Comparison of ENCODE assay signal across 15 cellular contexts in the genomic region with DNA sequence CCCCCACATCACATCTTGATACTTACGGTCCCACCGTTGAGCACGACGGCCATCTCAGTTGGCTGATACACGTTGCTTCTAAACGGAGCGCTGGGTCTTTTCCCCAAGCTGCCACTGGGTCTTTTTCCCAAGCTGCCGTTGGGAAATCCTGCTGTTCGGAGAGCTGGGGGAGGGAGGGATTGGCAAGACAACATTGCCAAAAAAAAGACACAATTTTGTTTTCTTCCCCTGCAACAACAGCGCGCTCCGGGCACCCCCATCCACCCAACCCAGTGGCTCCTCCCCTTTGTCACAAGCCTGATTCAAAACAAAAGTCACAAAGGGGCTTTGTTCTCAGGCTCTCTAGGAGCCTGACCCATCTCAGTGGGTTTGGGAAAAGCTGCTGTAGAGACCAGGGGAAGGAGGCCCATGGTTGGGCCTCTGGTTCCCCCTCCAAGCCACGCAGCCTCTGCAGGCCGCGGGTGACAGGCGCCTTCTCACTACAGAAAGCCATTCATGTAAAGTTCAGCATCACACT. TPM values are rescaled to one million over a fixed set of nuclear protein-coding genes. Genes with fewer than 3 reads are reported as not detected.
A peak's percentile ranks its signal among the peaks of the same experiment; 100 is the strongest.
DNase-seq lines count a peak whose midpoint lies in the region; ATAC-seq and TF ChIP-seq lines count a peak whose summit lies in the region.
"Had no signal": no experiment of that assay in that cellular context is flagged by ENCODE, and none has a peak within 500 bp of the region (broad histone marks: within the 10 kb centered on the region; RNA-seq: fewer than 3 reads in every experiment).

No MANE protein-coding gene starts in this region.

- H3K4me2 ChIP-seq in neural cell (ENCODE audit: low read length) (peak overlapping the region; percentile 6), MM.1S (ENCODE audit: low read depth, low read length) (no peak overlapping the region)

- no peak for TF ChIP-seq EP300 in neural cell (conservative IDR thresholded peaks at IDR 0.05; ENCODE audit: poor library complexity, severe bottlenecking)

- BruUV-seq in MCF 10A (replicated peaks; lab: Mats Ljungman, UMichigan) = no TSS peak

- H3F3A ChIP-seq in neural cell (ENCODE audit: insufficient read depth, low read length, poor library complexity, severe bottlenecking) = peaks cover 3% of the 10 kb centered on the region
- no peaks in the 10 kb centered on the region for H3F3A ChIP-seq in MM.1S (ENCODE audit: insufficient read depth, low read length)

- POLR2A ChIA-PET in MCF 10A (lab: Yijun Ruan, JAX) = interaction anchor here (1.2 kb wide), 1 partner anchor 21 kb away, joined by 3 read pairs; no protein-coding TSS in a partner anchor

- H3K9ac ChIP-seq in neural cell (ENCODE audit: low read length) (peak overlapping the region; percentile 56), MM.1S (ENCODE audit: low read length) (no peak overlapping the region)

- TF ChIP-seq RAD21 in neural cell (conservative IDR thresholded peaks at IDR 0.05) = no peak

- no peak for TF ChIP-seq CTCF in breast epithelium (IDR thresholded peaks at IDR 0.05)
- TF ChIP-seq CTCF in MCF 10A (IDR thresholded peaks at IDR 0.05; ENCODE audit: unreplicated experiment) = no peak
- TF ChIP-seq CTCF in neural cell (IDR thresholded peaks at IDR 0.05; ENCODE audit: poor library complexity, severe bottlenecking) = no peak
- no peak for TF ChIP-seq CTCF in MM.1S (IDR thresholded peaks at IDR 0.05; ENCODE audit: low read length)

- intact Hi-C loops in breast epithelium (cut with DNase I; ENCODE audit: low total_unique reads) (no loop called here), MCF 10A (cut with micrococcal nuclease) (no loop called here), left ventricle myocardium superior (cut with micrococcal nuclease) (loop anchor here (10.0 kb wide), 1 partner anchor 47 kb away; no protein-coding TSS in a partner anchor)

- no peaks in the 10 kb centered on the region for H3K27me3 ChIP-seq in breast epithelium
- H3K27me3 ChIP-seq in neural cell (ENCODE audit: insufficient read depth, low read depth, low read length) = no peaks in the 10 kb centered on the region
- H3K27me3 ChIP-seq in MM.1S (replicated peaks; ENCODE audit: insufficient read depth, low read length) = no peaks in the 10 kb centered on the region
- H3K27me3 ChIP-seq: SJCRH30 had no signal

- H3K9me3 Mint-ChIP-seq in MCF 10A (ENCODE audit: unreplicated experiment) = no peaks in the 10 kb centered on the region
- H3K9me3 Mint-ChIP-seq: activated naive CD8-positive, alpha-beta T cell treated with anti-CD3 and anti-CD28 coated beads, Interleukin-2, amount 50 U/mL, for 24 hours had no signal

- H4K20me1 ChIP-seq in neural cell (ENCODE audit: insufficient read depth) (no peaks in the 10 kb centered on the region), MM.1S (ENCODE audit: insufficient read depth, low read length) (no peaks in the 10 kb centered on the region)

- no peaks in the 10 kb centered on the region for H3K36me3 ChIP-seq in breast epithelium
- no peaks in the 10 kb centered on the region for H3K36me3 ChIP-seq in neural cell (ENCODE audit: insufficient read depth, low read length)
- no peaks in the 10 kb centered on the region for H3K36me3 ChIP-seq in MM.1S (replicated peaks; ENCODE audit: insufficient read depth, low read length)
- H3K36me3 ChIP-seq: SJCRH30 had no signal

- no peak overlapping the region for H3K27ac Mint-ChIP-seq in MCF 10A (ENCODE audit: low read depth, unreplicated experiment)
- H3K27ac Mint-ChIP-seq: activated naive CD8-positive, alpha-beta T cell treated with anti-CD3 and anti-CD28 coated beads, Interleukin-2, amount 50 U/mL, for 24 hours had no signal

- H3K9me3 ChIP-seq in breast epithelium (no peaks in the 10 kb centered on the region), neural cell (ENCODE audit: low read length) (no peaks in the 10 kb centered on the region), MM.1S (replicated peaks; ENCODE audit: insufficient read depth, low read length) (no peaks in the 10 kb centered on the region)
- H3K9me3 ChIP-seq: SJCRH30 had no signal

- no peaks in the 10 kb centered on the region for H3K27me3 Mint-ChIP-seq in MCF 10A (ENCODE audit: insufficient read depth, unreplicated experiment)
- H3K27me3 Mint-ChIP-seq: activated naive CD8-positive, alpha-beta T cell treated with anti-CD3 and anti-CD28 coated beads, Interleukin-2, amount 50 U/mL, for 24 hours had no signal

- H3K36me3 Mint-ChIP-seq in MCF 10A (ENCODE audit: insufficient read depth, unreplicated experiment) = no peaks in the 10 kb centered on the region

- H3K27ac ChIP-seq in breast epithelium = peak overlapping the region; percentile 77 to 84
- peak overlapping the region; percentile 64 for H3K27ac ChIP-seq in neural cell (ENCODE audit: low read length)
- no peak overlapping the region for H3K27ac ChIP-seq in MM.1S (ENCODE audit: low read length)
- H3K27ac ChIP-seq: 22Rv1, SJCRH30, VCaP had no signal

- H3K4me3 Mint-ChIP-seq in MCF 10A (ENCODE audit: unreplicated experiment) = no peak overlapping the region
- H3K4me3 Mint-ChIP-seq: activated naive CD8-positive, alpha-beta T cell treated with anti-CD3 and anti-CD28 coated beads, Interleukin-2, amount 50 U/mL, for 24 hours had no signal

- no peaks in the 10 kb centered on the region for H3K9me2 ChIP-seq in neural cell (ENCODE audit: insufficient read depth, low read length)
- H3K9me2 ChIP-seq in MM.1S (replicated peaks; ENCODE audit: insufficient read depth, low read length) = no peaks in the 10 kb centered on the region

- H3K4me1 Mint-ChIP-seq in MCF 10A (ENCODE audit: insufficient read depth, unreplicated experiment) = no peaks in the 10 kb centered on the region
- H3K4me1 Mint-ChIP-seq: activated naive CD8-positive, alpha-beta T cell treated with anti-CD3 and anti-CD28 coated beads, Interleukin-2, amount 50 U/mL, for 24 hours had no signal

- no peak for TF ChIP-seq POLR2A in breast epithelium (IDR thresholded peaks at IDR 0.05)

- peak; percentile 24 for ATAC-seq in left ventricle myocardium superior
- ATAC-seq: activated naive CD8-positive, alpha-beta T cell treated with anti-CD3 and anti-CD28 coated beads, Interleukin-2, amount 50 U/mL, for 24 hours had no signal

- H2AFZ ChIP-seq in neural cell (ENCODE audit: low read depth, low read length) (peak overlapping the region; percentile 58), MM.1S (ENCODE audit: low read length) (no peak overlapping the region)

- CTCF ChIA-PET in MCF 10A (lab: Yijun Ruan, JAX) = interaction anchor here (0.6 to 0.7 kb wide), 2 partner anchors 110 to 439 kb away, joined by 3 to 5 read pairs; no protein-coding TSS in a partner anchor

- H3K79me2 ChIP-seq in neural cell (replicated peaks; ENCODE audit: insufficient read depth, low read length) = peaks cover 14% of the 10 kb centered on the region
- H3K79me2 ChIP-seq in MM.1S (ENCODE audit: low read length) = no peaks in the 10 kb centered on the region

- no peak for DNase-seq in breast epithelium (ENCODE audit: low spot score in 2 of 2)
- DNase-seq in MCF 10A (ENCODE audit: unreplicated experiment) = no peak
- no peak for DNase-seq in left ventricle myocardium superior
- no peak for DNase-seq in kidney tubule cell (ENCODE audit: low spot score)
- DNase-seq in EL = no peak
- no peak for DNase-seq in MM.1S
- DNase-seq in activated CD4-positive, CD25-positive, alpha-beta regulatory T cell (lab: John Stamatoyannopoulos, UW) = no peak
- DNase-seq: activated naive CD8-positive, alpha-beta T cell treated with anti-CD3 and anti-CD28 coated beads, Interleukin-2, amount 50 U/mL, for 24 hours; effector CD4-positive, alpha-beta T cell; foreskin fibroblast; Kasumi-1; SJCRH30 had no signal

- H3K4me1 ChIP-seq in breast epithelium = peaks cover 0 to 5% of the 10 kb centered on the region in 2 donors
- no peaks in the 10 kb centered on the region for H3K4me1 ChIP-seq in MM.1S (ENCODE audit: low read length)
- H3K4me1 ChIP-seq: SJCRH30 had no signal

- H3K4me3 ChIP-seq in breast epithelium (peak overlapping the region in 2 of 3 donors; percentile 47 to 52), neural cell (ENCODE audit: low read length) (peak overlapping the region; percentile 58), MM.1S (ENCODE audit: low read length) (no peak overlapping the region)
- H3K4me3 ChIP-seq: SJCRH30 had no signal

TF ChIP-seq in neural cell, 6 proteins besides CTCF, POLR2A, EP300 and RAD21:
- TF ChIP-seq POLR2AphosphoS5 (IDR thresholded peaks at IDR 0.05) = no peak
- TF ChIP-seq MXI1 (conservative IDR thresholded peaks at IDR 0.05; ENCODE audit: poor library complexity, severe bottlenecking) = peak; percentile 13

RNA-seq across cellular contexts. Expression of gene GPRC5B, which starts 22.8 kb away (rescaled TPM):
- total RNA-seq in breast epithelium (10 to 100 TPM; 16.3 to 26.6 (median 20.3) TPM), MCF 10A (2022) (not detected in 2 replicates), left ventricle myocardium superior (103 TPM)
- 21.9 and 25.4 TPM in 2 replicates for polyA plus RNA-seq in neural cell
- polyA minus RNA-seq in neural cell = 28.0 and 29.9 TPM in 2 replicates

Comparison
In these comparisons a context has a peak if more than half of its experiments do, and no peak if none do; other contexts are left out.
1. RNA of gene GPRC5B, which starts 22.8 kb away (total RNA-seq): 103 TPM in left ventricle myocardium superior (single experiment) and 16.3 to 26.6 TPM in breast epithelium; not detected in MCF 10A; every median in the first group is over 10 times any median in the second.